Comparison of ENCODE assay signal across 8 cellular contexts in the genomic region with DNA sequence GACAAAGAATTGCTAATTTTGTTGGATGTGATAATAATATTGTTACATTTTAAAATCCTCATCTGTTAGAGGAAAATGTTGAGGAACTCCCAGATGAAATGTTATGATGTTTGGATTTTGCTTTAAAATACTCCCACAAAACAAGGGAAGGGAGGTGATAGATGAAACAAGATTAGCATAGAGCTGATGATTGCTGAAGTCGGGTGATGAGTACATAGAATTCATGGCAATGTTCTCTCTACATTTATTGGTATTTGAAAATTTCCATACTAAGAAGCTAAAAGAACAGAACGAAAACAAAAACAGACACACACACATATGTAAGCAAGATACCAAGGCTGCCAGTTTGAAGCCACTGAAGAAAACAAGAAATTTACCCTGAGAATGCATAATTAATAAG. TPM values are rescaled to one million over a fixed set of nuclear protein-coding genes. Genes with fewer than 3 reads are reported as not detected.
A peak's percentile ranks its signal among the peaks of the same experiment; 100 is the strongest.
DNase-seq lines count a peak whose midpoint lies in the region; ATAC-seq and TF ChIP-seq lines count a peak whose summit lies in the region.

No MANE protein-coding gene starts in this region.

- peak overlapping the region; percentile 85 for H3K9ac ChIP-seq in endodermal cell (ENCODE audit: extremely low read depth, low read length, poor library complexity, severe bottlenecking)

- no peak for ATAC-seq in HG03342 (IDR thresholded peaks at IDR 0.05; ENCODE audit: unreplicated experiment)
- no peak for ATAC-seq in GM18519 (IDR thresholded peaks at IDR 0.05; ENCODE audit: low FRiP score, unreplicated experiment)

- peaks cover 2% of the 10 kb centered on the region for H3K27me3 Mint-ChIP-seq in endodermal cell (ENCODE audit: insufficient read depth)
- peaks cover 5% of the 10 kb centered on the region for H3K27me3 Mint-ChIP-seq in nephron (ENCODE audit: low read depth)

- H3K27ac ChIP-seq in endodermal cell (ENCODE audit: low read depth, low read length), result no peak overlapping the region

- H3K27ac Mint-ChIP-seq in endodermal cell (peak overlapping the region; percentile 100), nephron (peak overlapping the region; percentile 98 to 99 (median 99))

- 79% methylated on average over 2 of the region's 2 CpGs; no CpG with 5 or more reads in 1 of the 2 experiments for WGBS in endodermal cell (ENCODE audit: insufficient coverage in 1 of 2, insufficient read length in 1 of 2), 2 experiments

- H3K36me3 Mint-ChIP-seq in endodermal cell (ENCODE audit: low read depth) (peaks cover 21% of the 10 kb centered on the region), nephron (ENCODE audit: low read depth) (peaks cover 35% of the 10 kb centered on the region)

- peaks cover 17% of the 10 kb centered on the region for H3K4me1 Mint-ChIP-seq in endodermal cell
- peaks cover 23% of the 10 kb centered on the region for H3K4me1 Mint-ChIP-seq in nephron

- TF ChIP-seq CTCF in BE2C (IDR thresholded peaks at IDR 0.05; ENCODE audit: low read depth, low read length) (no peak), endodermal cell (conservative IDR thresholded peaks at IDR 0.05) (no peak), nephron (IDR thresholded peaks at IDR 0.05; ENCODE audit: unreplicated experiment in 3 of 3) (no peak)

- H3K27me3 ChIP-seq in BE2C (no peaks in the 10 kb centered on the region), endodermal cell (ENCODE audit: control insufficient read depth, insufficient read depth, low read length, poor library complexity, severe bottlenecking) (no peaks in the 10 kb centered on the region)

- H3K4me1 ChIP-seq in BE2C, result no peaks in the 10 kb centered on the region
- no peaks in the 10 kb centered on the region for H3K4me1 ChIP-seq in endodermal cell (ENCODE audit: control insufficient read depth, insufficient read depth, low read length)

- no peaks in the 10 kb centered on the region for H3K9me3 ChIP-seq in BE2C
- H3K9me3 ChIP-seq in endodermal cell (ENCODE audit: control insufficient read depth, low read length), result no peaks in the 10 kb centered on the region

- peak overlapping the region; percentile 91 for H3K4me3 ChIP-seq in BE2C (ENCODE audit: low read depth, low read length)
- peak overlapping the region; percentile 84 for H3K4me3 ChIP-seq in endodermal cell (ENCODE audit: low read length)

- peaks cover 10% of the 10 kb centered on the region; the same call in 1 of the 2 replicates for H3K36me3 ChIP-seq in BE2C
- H3K36me3 ChIP-seq in endodermal cell (ENCODE audit: control insufficient read depth, insufficient read depth, low read length), result no peaks in the 10 kb centered on the region

- H3K4me3 Mint-ChIP-seq in endodermal cell, result peak overlapping the region; percentile 84
- peak overlapping the region; percentile 93 to 98 (median 95) for H3K4me3 Mint-ChIP-seq in nephron

- DNase-seq in BE2C (no peak), NCI-H69 (lab: John Stamatoyannopoulos, UW) (peak; percentile 36), endodermal cell (no peak), NCI-H1105 (lab: John Stamatoyannopoulos, UW) (no peak), LoVo (ENCODE audit: low spot score) (no peak)

- H3K9me3 Mint-ChIP-seq in endodermal cell (peaks cover 3% of the 10 kb centered on the region), nephron (no peaks in the 10 kb centered on the region)

RNA-seq across cellular contexts. Expression of gene GSTA4, which starts 1.6 kb away (rescaled TPM):
- 36.3 TPM for polyA plus RNA-seq in BE2C (2012; ENCODE audit: insufficient read depth, insufficient read length, low read depth)
- total RNA-seq in endodermal cell, result 10 to 100 TPM; 22.0 to 36.1 TPM
- polyA plus RNA-seq in endodermal cell (2013, experiment 1 of 2), result 91.0 TPM
- polyA plus RNA-seq in endodermal cell (2013, experiment 2 of 2), result 77.5 TPM
